Comparison of ENCODE assay signal across 22 cellular contexts in genomic region chr3:102339671-102340070, GRCh38.
"Had no signal": no experiment of that assay in that cellular context is flagged by ENCODE, and none has a peak within 500 bp of the region (broad histone marks: within the 10 kb centered on the region; RNA-seq: fewer than 3 reads in every experiment).

No MANE protein-coding gene starts in this region.

- H3K9me3 ChIP-seq: SK-N-SH had no signal

- DNase-seq: IMR-90, Karpas-422, KG1, MM.1S, NCI-H1105 treated with DMSO at 0.1 percent for 48 hours, NCI-H1417 treated with DMSO at 0.1 percent for 48 hours, NCI-H146, NCI-H1694 treated with DMSO at 0.1 percent for 48 hours, NCI-H1930, NCI-H2081, NCI-H2107, NCI-H2171, NCI-H226, NCI-H446, NCI-H510A, NCI-H524 treated with DMSO at 0.1 percent for 48 hours, NCI-H69, NCI-H774, Right ventricle myocardium superior, RPMI8226, SIG-M5, SK-N-SH had no signal
